In genomic region chr22:32987081-32987631, GRCh38 we compare ENCODE assay signal across 12 cellular contexts.
DNase-seq lines count a peak whose midpoint lies in the region; ATAC-seq, FAIRE-seq and TF ChIP-seq lines count a peak whose summit lies in the region.
"Had no signal": no experiment of that assay in that cellular context is flagged by ENCODE, and none has a peak within 500 bp of the region (broad histone marks: within the 10 kb centered on the region; RNA-seq: fewer than 3 reads in every experiment).

No MANE protein-coding gene starts in this region.

- H3K27ac Mint-ChIP-seq in astrocyte (ENCODE audit: unreplicated experiment): peak overlapping the region; percentile 89
- H3K27ac Mint-ChIP-seq: activated T-cell treated with anti-CD3 and anti-CD28 coated beads, Interleukin-2, amount 50 U/mL, for 72 hours had no signal

- peaks cover 52% of the 10 kb centered on the region for H3K36me3 ChIP-seq in HUES48 (ENCODE audit: control insufficient read depth, insufficient read depth, low read length)
- H3K36me3 ChIP-seq in astrocyte (ENCODE audit: insufficient read depth, low read length): no peaks in the 10 kb centered on the region
- no peaks in the 10 kb centered on the region for H3K36me3 ChIP-seq in skeletal muscle satellite cell (ENCODE audit: insufficient read depth, low read length)
- no peaks in the 10 kb centered on the region for H3K36me3 ChIP-seq in upper lobe of right lung
- H3K36me3 ChIP-seq: cardiac muscle cell had no signal

- H3K4me3 Mint-ChIP-seq in astrocyte (ENCODE audit: unreplicated experiment): no peak overlapping the region
- H3K4me3 Mint-ChIP-seq: activated T-cell treated with anti-CD3 and anti-CD28 coated beads, Interleukin-2, amount 50 U/mL, for 72 hours had no signal

- no peaks in the 10 kb centered on the region for H3K79me2 ChIP-seq in astrocyte (ENCODE audit: insufficient read depth, low read length)

- H3K27me3 Mint-ChIP-seq in astrocyte (ENCODE audit: low read depth, unreplicated experiment): peaks cover 1% of the 10 kb centered on the region

- no peaks in the 10 kb centered on the region for H3K27me3 ChIP-seq in HUES48 (ENCODE audit: control insufficient read depth, insufficient read depth, low read length)
- no peaks in the 10 kb centered on the region for H3K27me3 ChIP-seq in astrocyte (ENCODE audit: insufficient read depth, low read length)
- H3K27me3 ChIP-seq in skeletal muscle satellite cell (ENCODE audit: control insufficient read depth, insufficient read depth, low read length): no peaks in the 10 kb centered on the region
- no peaks in the 10 kb centered on the region for H3K27me3 ChIP-seq in upper lobe of right lung
- H3K27me3 ChIP-seq: cardiac muscle cell had no signal

- FAIRE-seq in astrocyte (lab: Jason Lieb, UNC): no peak

- H3K27ac ChIP-seq in HUES48 (ENCODE audit: low read depth, low read length): peak overlapping the region; percentile 77
- H3K27ac ChIP-seq in astrocyte (ENCODE audit: low read depth, low read length): no peak overlapping the region
- H3K27ac ChIP-seq in upper lobe of right lung: no peak overlapping the region
- H3K27ac ChIP-seq: cardiac muscle cell, VCaP had no signal

- no peaks in the 10 kb centered on the region for H4K20me1 ChIP-seq in astrocyte (ENCODE audit: insufficient read depth, low read length)

- no peak for TF ChIP-seq CTCF in astrocyte (IDR thresholded peaks at IDR 0.05; ENCODE audit: insufficient read depth, low read depth, low read length)
- TF ChIP-seq CTCF in upper lobe of right lung (IDR thresholded peaks at IDR 0.05): no peak

- H3K4me2 ChIP-seq in astrocyte (ENCODE audit: low read length) (no peak overlapping the region), skeletal muscle satellite cell (ENCODE audit: low read length) (peak overlapping the region; percentile 7)

- H3K4me3 ChIP-seq in HUES48 (ENCODE audit: low read depth, low read length) (no peak overlapping the region), astrocyte (ENCODE audit: insufficient read depth, low read depth, low read length) (no peak overlapping the region), skeletal muscle satellite cell (ENCODE audit: low read length) (no peak overlapping the region), upper lobe of right lung (no peak overlapping the region)
- H3K4me3 ChIP-seq: cardiac muscle cell had no signal

- H2AFZ ChIP-seq in astrocyte (ENCODE audit: low read depth, low read length): no peak overlapping the region

- H3K4me1 Mint-ChIP-seq in astrocyte (ENCODE audit: low read depth, unreplicated experiment): peaks cover 15% of the 10 kb centered on the region

- H3K9me3 ChIP-seq in HUES48 (ENCODE audit: control insufficient read depth, insufficient read depth, low read length): no peaks in the 10 kb centered on the region
- no peaks in the 10 kb centered on the region for H3K9me3 ChIP-seq in astrocyte (ENCODE audit: insufficient read depth, low read depth, low read length)
- H3K9me3 ChIP-seq in skeletal muscle satellite cell (replicated peaks; ENCODE audit: low read length): no peaks in the 10 kb centered on the region
- H3K9me3 ChIP-seq in upper lobe of right lung: no peaks in the 10 kb centered on the region

- H3K9ac ChIP-seq in HUES48 (ENCODE audit: low read depth, low read length) (no peak overlapping the region; the same call in 1 of the 2 replicates), astrocyte (ENCODE audit: low read length) (no peak overlapping the region), skeletal muscle satellite cell (ENCODE audit: low read depth, low read length) (no peak overlapping the region)

- intact Hi-C loops in upper lobe of right lung (cut with DNase I): no loop called here

- peaks cover 23% of the 10 kb centered on the region for H3K4me1 ChIP-seq in HUES48 (ENCODE audit: control insufficient read depth, insufficient read depth, low read length)
- H3K4me1 ChIP-seq in astrocyte (ENCODE audit: insufficient read depth, low read length): no peaks in the 10 kb centered on the region
- peaks cover 4% of the 10 kb centered on the region for H3K4me1 ChIP-seq in skeletal muscle satellite cell (ENCODE audit: control insufficient read depth, insufficient read depth, low read length)
- peaks cover 5% of the 10 kb centered on the region for H3K4me1 ChIP-seq in upper lobe of right lung

- no peak for ATAC-seq in upper lobe of right lung
- ATAC-seq: activated T-cell treated with anti-CD3 and anti-CD28 coated beads, Interleukin-2, amount 50 U/mL, for 72 hours had no signal

- H3K36me3 Mint-ChIP-seq in astrocyte (ENCODE audit: low read depth, unreplicated experiment): no peaks in the 10 kb centered on the region

- DNase-seq in astrocyte (ENCODE audit: low read depth): peak; percentile 90
- peak; percentile 71 for DNase-seq in iPS-NIHi7 (ENCODE audit: extremely low spot score)
- DNase-seq in upper lobe of right lung: no peak
- DNase-seq in putamen (ENCODE audit: low spot score): no peak
- no peak for DNase-seq in CD1c-positive myeloid dendritic cell (ENCODE audit: extremely low spot score)
- DNase-seq: activated T-cell treated with anti-CD3 and anti-CD28 coated beads, Interleukin-2, amount 50 U/mL, for 72 hours; NCI-H187 treated with DMSO at 0.1 percent for 48 hours; RPMI8226 had no signal

- no peaks in the 10 kb centered on the region for H3K9me3 Mint-ChIP-seq in astrocyte (ENCODE audit: unreplicated experiment)
- H3K9me3 Mint-ChIP-seq: activated T-cell treated with anti-CD3 and anti-CD28 coated beads, Interleukin-2, amount 50 U/mL, for 72 hours had no signal

Comparison
In these comparisons a context has a peak if more than half of its experiments do, and no peak if none do; other contexts are left out.
1. DNase-seq: peak in astrocyte (single experiment) and iPS-NIHi7 (single experiment); none in upper lobe of right lung (single experiment), putamen (single experiment) and CD1c-positive myeloid dendritic cell (single experiment).